In genomic region chrX:45850775-45851433, GRCh38 we compare ENCODE assay signal across 8 cellular contexts.
A peak's percentile ranks its signal among the peaks of the same experiment; 100 is the strongest.
DNase-seq lines count a peak whose midpoint lies in the region; ATAC-seq and TF ChIP-seq lines count a peak whose summit lies in the region.

No MANE protein-coding gene starts in this region.

- H3K4me3 ChIP-seq in OCI-LY3 (ENCODE audit: low read length) = peak overlapping the region; percentile 94
- H3K4me3 ChIP-seq in gastrocnemius medialis = peak overlapping the region; percentile 46 to 51 (median 48)

- intact Hi-C loops in gastrocnemius medialis (cut with DNase I; ENCODE audit: low total_unique reads) = loop anchor here (5.0 to 10.0 kb wide), 2 partner anchors 44 to 526 kb away; no protein-coding TSS in a partner anchor

- peaks cover 19% of the 10 kb centered on the region for H3K79me2 ChIP-seq in OCI-LY3 (ENCODE audit: low read length)

- H3K36me3 ChIP-seq in OCI-LY3 (replicated peaks; ENCODE audit: low read depth, low read length) (peaks cover 3% of the 10 kb centered on the region), gastrocnemius medialis (no peaks in the 10 kb centered on the region)

- H3K4me1 ChIP-seq in OCI-LY3 (ENCODE audit: low read length) (peaks cover 9% of the 10 kb centered on the region), gastrocnemius medialis (no peaks in the 10 kb centered on the region)

- ATAC-seq in GM18868 (IDR thresholded peaks at IDR 0.05; ENCODE audit: unreplicated experiment) (peak; percentile 43), gastrocnemius medialis (no peak), HG02571 (IDR thresholded peaks at IDR 0.05; ENCODE audit: unreplicated experiment) (no peak)

- H3K9me3 ChIP-seq in OCI-LY3 (ENCODE audit: insufficient read depth, low read length) (no peaks in the 10 kb centered on the region), gastrocnemius medialis (no peaks in the 10 kb centered on the region)

- no peak for TF ChIP-seq POLR2A in gastrocnemius medialis (IDR thresholded peaks at IDR 0.05)

- H3K9ac ChIP-seq in OCI-LY3 (ENCODE audit: low read length) = peak overlapping the region; percentile 63

- H3K27me3 Mint-ChIP-seq in activated naive CD8-positive, alpha-beta T cell = no peaks in the 10 kb centered on the region

- peak overlapping the region; percentile 96 for H3K27ac Mint-ChIP-seq in activated naive CD8-positive, alpha-beta T cell

- in situ Hi-C loops in gastrocnemius medialis (cut with MboI; ENCODE audit: low sequenced_read_pairs in 4 of 4) = no loop called here

- peaks cover 37% of the 10 kb centered on the region for H3K4me1 Mint-ChIP-seq in activated naive CD8-positive, alpha-beta T cell (ENCODE audit: low read depth)

- TF ChIP-seq CTCF in OCI-LY3 (IDR thresholded peaks at IDR 0.05; ENCODE audit: low read depth, low read length) (no peak), gastrocnemius medialis (IDR thresholded peaks at IDR 0.05 in 4 of 5, conservative IDR thresholded peaks at IDR 0.05 in 1 of 5) (no peak), GM10266 (IDR thresholded peaks at IDR 0.05; ENCODE audit: control insufficient read depth, insufficient read depth, low read depth, missing control alignments) (no peak)

- H3K9me3 Mint-ChIP-seq in activated naive CD8-positive, alpha-beta T cell (ENCODE audit: low read depth) = no peaks in the 10 kb centered on the region

- H3K4me3 Mint-ChIP-seq in activated naive CD8-positive, alpha-beta T cell = peak overlapping the region; percentile 98

- H3K27ac ChIP-seq in OCI-LY3 (ENCODE audit: low read length) (no peak overlapping the region; the same call in 1 of the 2 replicates), gastrocnemius medialis (no peak overlapping the region)

- peak overlapping the region; percentile 100 for H3K4me2 ChIP-seq in OCI-LY3 (ENCODE audit: low read length)

- peak overlapping the region; percentile 56 for H2AFZ ChIP-seq in OCI-LY3 (ENCODE audit: low read depth, low read length)

- peaks cover 9% of the 10 kb centered on the region for H3K36me3 Mint-ChIP-seq in activated naive CD8-positive, alpha-beta T cell

- DNase-seq in hepatic stellate cell (ENCODE audit: low spot score) (peak; percentile 17), gastrocnemius medialis (no peak), GM10266 (ENCODE audit: extremely low spot score) (no peak), NOMO-1 treated with dmso at 0.1 percent for 144 hours (lab: John Stamatoyannopoulos, UW; ENCODE audit: unreplicated experiment) (no peak)

- H3K27me3 ChIP-seq in OCI-LY3 (ENCODE audit: low read depth, low read length) (peaks cover 11% of the 10 kb centered on the region; the same call in 1 of the 2 replicates), gastrocnemius medialis (peaks cover 3 to 8% (median 8%) of the 10 kb centered on the region in 3 donors)

- H4K20me1 ChIP-seq in OCI-LY3 (ENCODE audit: insufficient read depth, low read length) = no peaks in the 10 kb centered on the region
